Comparison of ENCODE assay signal across 10 cellular contexts in the genomic region with DNA sequence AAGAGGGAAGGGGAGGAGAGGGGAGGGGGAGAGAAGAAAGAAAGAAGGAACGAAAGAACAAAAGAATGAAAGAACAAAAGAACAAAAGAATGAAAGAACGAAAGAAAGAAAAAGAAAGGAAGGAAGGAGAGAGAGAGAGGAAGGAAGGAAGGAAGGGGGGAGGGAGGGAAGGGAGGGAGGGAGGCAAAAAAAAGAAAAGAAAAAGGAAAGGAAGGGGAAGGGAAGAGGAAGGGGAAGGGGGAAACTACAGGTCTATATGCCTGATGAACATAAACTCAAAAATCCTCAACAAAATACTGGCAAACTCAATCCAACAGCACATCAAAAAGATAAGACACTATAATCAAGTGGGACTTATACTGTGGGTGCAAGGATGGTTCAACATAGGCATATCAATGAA. TPM values are rescaled to one million over a fixed set of nuclear protein-coding genes. Genes with fewer than 3 reads are reported as not detected.
"Had no signal": no experiment of that assay in that cellular context is flagged by ENCODE, and none has a peak within 500 bp of the region (broad histone marks: within the 10 kb centered on the region; RNA-seq: fewer than 3 reads in every experiment).

No MANE protein-coding gene starts in this region.

- FAIRE-seq: H1, H54, HTR-8/SVneo had no signal

- H2AFZ ChIP-seq: GM23338 had no signal

- H3K27ac ChIP-seq: KMS-11 had no signal

- H3K9ac ChIP-seq: KMS-11 had no signal

- ATAC-seq: GM23338 had no signal

- H3K4me2 ChIP-seq: GM23338, KMS-11 had no signal

- DNase-seq: H9, HCEC 1CT, IMR-90, KBM-7 had no signal

- H3K27ac Mint-ChIP-seq: GM23338, H9 had no signal

- H3K4me3 ChIP-seq: GM23338 had no signal

- H3K4me3 Mint-ChIP-seq: GM23338, H9 had no signal

RNA-seq across cellular contexts. Expression of gene LGSN, which starts 13.7 kb away (rescaled TPM):
- total RNA-seq: H1, HT-29, IMR-90 had no signal
- polyA plus RNA-seq: IMR-90 had no signal
